ENCODE assay signal across 8 cellular contexts in the genomic region with DNA sequence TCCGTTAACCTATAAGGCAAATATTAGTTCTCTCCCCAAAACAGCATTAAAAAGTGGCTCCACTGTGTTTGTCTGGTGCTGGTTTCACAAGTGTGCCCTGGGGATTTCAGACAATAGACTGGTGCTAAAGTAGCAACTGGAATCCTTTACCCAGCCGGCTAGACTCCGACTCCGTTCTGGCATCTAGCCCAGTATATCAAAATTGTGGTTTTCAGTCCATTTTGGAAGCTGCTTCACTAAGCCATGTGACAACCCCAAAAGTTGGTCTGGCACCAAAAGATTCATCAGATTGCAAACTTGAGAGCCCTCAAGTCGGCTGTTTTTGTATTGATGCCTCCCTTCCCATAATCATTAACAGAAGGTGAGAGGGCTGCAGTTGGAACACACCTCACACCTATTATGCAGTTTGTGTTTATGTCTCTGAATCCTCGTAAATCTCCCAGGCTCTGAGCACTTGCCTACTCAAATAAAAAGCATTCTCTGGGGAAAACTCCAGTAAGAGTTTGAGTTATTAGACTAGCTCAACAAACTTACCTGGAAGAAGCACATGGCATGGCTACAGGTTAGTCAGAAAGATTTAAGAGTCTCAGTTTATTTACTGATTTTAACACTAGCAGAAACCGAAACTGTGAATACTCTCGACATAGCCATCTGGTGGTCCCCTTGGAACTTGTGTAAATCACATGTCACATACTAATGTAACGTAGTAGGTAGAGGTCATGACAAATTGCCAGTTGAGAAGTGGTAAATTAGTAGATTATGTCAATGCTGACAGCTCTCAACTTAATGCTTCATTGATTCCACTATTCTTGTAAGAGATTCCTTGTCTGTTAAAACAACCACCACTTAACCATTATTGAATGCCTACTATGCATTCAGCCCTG. TPM values are rescaled to one million over a fixed set of nuclear protein-coding genes. Genes with fewer than 3 reads are reported as not detected.
A peak's percentile ranks its signal among the peaks of the same experiment; 100 is the strongest.
DNase-seq lines count a peak whose midpoint lies in the region; ATAC-seq and TF ChIP-seq lines count a peak whose summit lies in the region.

No MANE protein-coding gene starts in this region.

- CTCF ChIA-PET in activated CD8-positive, alpha-beta T cell treated with anti-CD3 and anti-CD28 coated beads for 36 hours (lab: Charles Lee) = no interaction called here

- peaks cover 14% of the 10 kb centered on the region for H3K27me3 Mint-ChIP-seq in activated CD8-positive, alpha-beta T cell treated with anti-CD3 and anti-CD28 coated beads for 36 hours

- intact Hi-C loops in activated CD8-positive, alpha-beta T cell treated with anti-CD3 and anti-CD28 coated beads for 36 hours (cut with micrococcal nuclease) = no loop called here

- no peaks in the 10 kb centered on the region for H3K36me3 Mint-ChIP-seq in activated CD8-positive, alpha-beta T cell treated with anti-CD3 and anti-CD28 coated beads for 36 hours (ENCODE audit: low read depth)

- POLR2A ChIA-PET in activated CD8-positive, alpha-beta T cell treated with anti-CD3 and anti-CD28 coated beads for 36 hours (lab: Charles Lee) = interaction anchor here (0.6 kb wide), 1 partner anchor 79 kb away, joined by 3 read pairs; no protein-coding TSS in a partner anchor

- H3K4me1 Mint-ChIP-seq in activated CD8-positive, alpha-beta T cell treated with anti-CD3 and anti-CD28 coated beads for 36 hours (ENCODE audit: low read depth) = no peaks in the 10 kb centered on the region

- no peaks in the 10 kb centered on the region for H3K9me3 Mint-ChIP-seq in activated CD8-positive, alpha-beta T cell treated with anti-CD3 and anti-CD28 coated beads for 36 hours

- DNase-seq in DMS79 (lab: John Stamatoyannopoulos, UW) (peak; percentile 96), LHCN-M2 (ENCODE audit: low read depth) (peak; percentile 93), Ammon's horn (ENCODE audit: low spot score) (no peak), cerebellar cortex (ENCODE audit: low spot score) (no peak)
- no peak for DNase-seq in activated CD8-positive, alpha-beta T cell treated with anti-CD3 and anti-CD28 coated beads for 36 hours

- TF ChIP-seq CTCF in VCaP (conservative IDR thresholded peaks at IDR 0.05) = no peak
- no peak for TF ChIP-seq CTCF in activated CD8-positive, alpha-beta T cell treated with anti-CD3 and anti-CD28 coated beads for 36 hours (IDR thresholded peaks at IDR 0.05)

- H3K27ac Mint-ChIP-seq in activated CD8-positive, alpha-beta T cell treated with anti-CD3 and anti-CD28 coated beads for 36 hours = no peak overlapping the region

- H3K4me3 ChIP-seq in skin epidermis = no peak overlapping the region

- peak; percentile 92 for ATAC-seq in GM21825 (IDR thresholded peaks at IDR 0.05; ENCODE audit: unreplicated experiment)
- no peak for ATAC-seq in activated CD8-positive, alpha-beta T cell treated with anti-CD3 and anti-CD28 coated beads for 36 hours

- H3K4me3 Mint-ChIP-seq in activated CD8-positive, alpha-beta T cell treated with anti-CD3 and anti-CD28 coated beads for 36 hours = no peak overlapping the region

- 0 out of 2 replicates have a peak overlapping the region, but pooled peaks have one; percentile 9 for H3K27ac ChIP-seq in VCaP
- H3K27ac ChIP-seq in skin epidermis = peak overlapping the region in 13 of 21 experiments; percentile 23 to 77 (median 57)

RNA-seq across cellular contexts. Expression of a gene that starts 14.8 kb away (rescaled TPM):
- total RNA-seq in LHCN-M2 (2014; rRNA removed) = 0.06 TPM in 1 of 2 replicates, not detected in the other
- 0.02 TPM for polyA plus RNA-seq in LHCN-M2 (2012)
- not detected for total RNA-seq in activated CD8-positive, alpha-beta T cell treated with anti-CD3 and anti-CD28 coated beads for 36 hours

Comparison
In these comparisons a context has a peak if more than half of its experiments do, and no peak if none do; other contexts are left out.
1. DNase-seq: peak in DMS79 (single experiment) and LHCN-M2 (single experiment); none in Ammon's horn (single experiment), activated CD8-positive, alpha-beta T cell treated with anti-CD3 and anti-CD28 coated beads for 36 hours (single experiment) and cerebellar cortex (single experiment).